In genomic region chr6:154555075-154555677, GRCh38 we compare ENCODE assay signal across 10 cellular contexts. TPM values are rescaled to one million over a fixed set of nuclear protein-coding genes. Genes with fewer than 3 reads are reported as not detected.
A peak's percentile ranks its signal among the peaks of the same experiment; 100 is the strongest.
DNase-seq lines count a peak whose midpoint lies in the region; ATAC-seq and TF ChIP-seq lines count a peak whose summit lies in the region.
"Had no signal": no experiment of that assay in that cellular context is flagged by ENCODE, and none has a peak within 500 bp of the region (broad histone marks: within the 10 kb centered on the region; RNA-seq: fewer than 3 reads in every experiment).

No MANE protein-coding gene starts in this region.

- intact Hi-C loops in left ventricle myocardium superior (cut with micrococcal nuclease) = no loop called here

- peaks cover 25% of the 10 kb centered on the region for H3K27me3 ChIP-seq in adipocyte (replicated peaks; ENCODE audit: control insufficient read depth, insufficient read depth, low read length)

- DNase-seq in HK-2 (ENCODE audit: unreplicated experiment) (peak; percentile 5), adipocyte (ENCODE audit: low read depth) (peak; percentile 59), left ventricle myocardium superior (no peak), retinal pigment epithelial cell (ENCODE audit: low read depth) (peak; percentile 99), HCEC 1CT (no peak), COLO829 (ENCODE audit: low spot score) (no peak), hepatic stellate cell (ENCODE audit: low spot score) (no peak), NCI-H526 (lab: John Stamatoyannopoulos, UW) (no peak)
- DNase-seq: DMS53, natural killer cell had no signal

- H3K9ac ChIP-seq in adipocyte (ENCODE audit: low read length) = no peak overlapping the region

- ATAC-seq in left ventricle myocardium superior = peak; percentile 41
- ATAC-seq: natural killer cell had no signal

- TF ChIP-seq CTCF in retinal pigment epithelial cell (conservative IDR thresholded peaks at IDR 0.05; ENCODE audit: low read depth, low read length) = no peak

- no peaks in the 10 kb centered on the region for H3K36me3 ChIP-seq in adipocyte (ENCODE audit: control insufficient read depth, insufficient read depth, low read length, severe bottlenecking)

- H3K4me1 ChIP-seq in adipocyte (ENCODE audit: control insufficient read depth, insufficient read depth, low read length) = no peaks in the 10 kb centered on the region

- H3K4me3 ChIP-seq in adipocyte (ENCODE audit: low read length) (no peak overlapping the region), retinal pigment epithelial cell (ENCODE audit: low read length) (no peak overlapping the region)

- H3K9me3 ChIP-seq in adipocyte (ENCODE audit: control insufficient read depth, low read length) = no peaks in the 10 kb centered on the region

RNA-seq across cellular contexts. Expression of gene CNKSR3, which starts 44.7 kb away (rescaled TPM):
- 20.6 TPM for total RNA-seq in left ventricle myocardium superior

Comparison
In these comparisons a context has a peak if more than half of its experiments do, and no peak if none do; other contexts are left out.
1. DNase-seq: peak in HK-2 (single experiment), adipocyte (single experiment) and retinal pigment epithelial cell (single experiment); none in left ventricle myocardium superior (single experiment), HCEC 1CT (single experiment), COLO829 (single experiment), hepatic stellate cell (single experiment) and NCI-H526 (0 of 2).